ENCODE assay signal across 1 cellular context in the genomic region with DNA sequence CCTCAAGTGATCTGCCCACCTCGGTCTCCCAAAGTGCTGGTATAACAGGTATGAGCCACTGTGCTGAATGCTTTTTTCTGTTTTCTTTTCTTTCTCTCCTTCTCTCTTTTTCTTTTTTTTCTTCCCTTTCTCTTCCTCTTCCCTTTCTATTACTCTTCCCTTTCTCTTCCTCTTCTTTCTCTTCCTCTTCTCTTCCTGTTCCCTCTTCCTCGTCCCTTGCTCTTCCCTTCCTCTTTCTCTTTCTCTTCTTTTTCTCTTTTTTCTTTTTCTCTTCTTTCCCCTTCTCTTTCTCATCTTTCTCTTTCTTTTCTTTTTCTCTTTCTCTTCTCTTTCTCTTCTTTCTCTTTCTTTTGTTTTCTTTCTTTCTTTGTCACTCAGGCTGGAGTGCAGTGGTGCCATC.
A peak's percentile ranks its signal among the peaks of the same experiment; 100 is the strongest.
TF ChIP-seq lines count a peak whose summit lies in the region.

No MANE protein-coding gene starts in this region.

TF ChIP-seq in K562, 482 proteins besides CTCF, POLR2A, EP300 and RAD21 (continued from another document):
- TF ChIP-seq, protein P1, sequence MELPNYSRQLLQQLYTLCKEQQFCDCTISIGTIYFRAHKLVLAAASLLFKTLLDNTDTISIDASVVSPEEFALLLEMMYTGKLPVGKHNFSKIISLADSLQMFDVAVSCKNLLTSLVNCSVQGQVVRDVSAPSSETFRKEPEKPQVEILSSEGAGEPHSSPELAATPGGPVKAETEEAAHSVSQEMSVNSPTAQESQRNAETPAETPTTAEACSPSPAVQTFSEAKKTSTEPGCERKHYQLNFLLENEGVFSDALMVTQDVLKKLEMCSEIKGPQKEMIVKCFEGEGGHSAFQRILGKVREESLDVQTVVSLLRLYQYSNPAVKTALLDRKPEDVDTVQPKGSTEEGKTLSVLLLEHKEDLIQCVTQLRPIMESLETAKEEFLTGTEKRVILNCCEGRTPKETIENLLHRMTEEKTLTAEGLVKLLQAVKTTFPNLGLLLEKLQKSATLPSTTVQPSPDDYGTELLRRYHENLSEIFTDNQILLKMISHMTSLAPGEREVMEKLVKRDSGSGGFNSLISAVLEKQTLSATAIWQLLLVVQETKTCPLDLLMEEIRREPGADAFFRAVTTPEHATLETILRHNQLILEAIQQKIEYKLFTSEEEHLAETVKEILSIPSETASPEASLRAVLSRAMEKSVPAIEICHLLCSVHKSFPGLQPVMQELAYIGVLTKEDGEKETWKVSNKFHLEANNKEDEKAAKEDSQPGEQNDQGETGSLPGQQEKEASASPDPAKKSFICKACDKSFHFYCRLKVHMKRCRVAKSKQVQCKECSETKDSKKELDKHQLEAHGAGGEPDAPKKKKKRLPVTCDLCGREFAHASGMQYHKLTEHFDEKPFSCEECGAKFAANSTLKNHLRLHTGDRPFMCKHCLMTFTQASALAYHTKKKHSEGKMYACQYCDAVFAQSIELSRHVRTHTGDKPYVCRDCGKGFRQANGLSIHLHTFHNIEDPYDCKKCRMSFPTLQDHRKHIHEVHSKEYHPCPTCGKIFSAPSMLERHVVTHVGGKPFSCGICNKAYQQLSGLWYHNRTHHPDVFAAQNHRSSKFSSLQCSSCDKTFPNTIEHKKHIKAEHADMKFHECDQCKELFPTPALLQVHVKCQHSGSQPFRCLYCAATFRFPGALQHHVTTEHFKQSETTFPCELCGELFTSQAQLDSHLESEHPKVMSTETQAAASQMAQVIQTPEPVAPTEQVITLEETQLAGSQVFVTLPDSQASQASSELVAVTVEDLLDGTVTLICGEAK (IDR thresholded peaks at IDR 0.05) = peak; percentile 23; the same call in 1 of the 2 replicates
- TF ChIP-seq, protein P1 (CRISPR knock-in tag; IDR thresholded peaks at IDR 0.05) = no peak
- TF ChIP-seq BDP1 (IDR thresholded peaks at IDR 0.05; ENCODE audit: insufficient read depth, insufficient read length) (no peak), MTA1 (IDR thresholded peaks at IDR 0.05; ENCODE audit: borderline replicate concordance) (peak; percentile 12; the same call in 1 of the 2 replicates), FOSL1 (tag; conservative IDR thresholded peaks at IDR 0.05) (no peak)
- TF ChIP-seq, protein P2, sequence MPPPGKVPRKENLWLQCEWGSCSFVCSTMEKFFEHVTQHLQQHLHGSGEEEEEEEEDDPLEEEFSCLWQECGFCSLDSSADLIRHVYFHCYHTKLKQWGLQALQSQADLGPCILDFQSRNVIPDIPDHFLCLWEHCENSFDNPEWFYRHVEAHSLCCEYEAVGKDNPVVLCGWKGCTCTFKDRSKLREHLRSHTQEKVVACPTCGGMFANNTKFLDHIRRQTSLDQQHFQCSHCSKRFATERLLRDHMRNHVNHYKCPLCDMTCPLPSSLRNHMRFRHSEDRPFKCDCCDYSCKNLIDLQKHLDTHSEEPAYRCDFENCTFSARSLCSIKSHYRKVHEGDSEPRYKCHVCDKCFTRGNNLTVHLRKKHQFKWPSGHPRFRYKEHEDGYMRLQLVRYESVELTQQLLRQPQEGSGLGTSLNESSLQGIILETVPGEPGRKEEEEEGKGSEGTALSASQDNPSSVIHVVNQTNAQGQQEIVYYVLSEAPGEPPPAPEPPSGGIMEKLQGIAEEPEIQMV (tag; conservative IDR thresholded peaks at IDR 0.05; ENCODE audit: low read depth) = 0 out of 2 replicates have a peak, but pooled peaks have one; percentile 37
- TF ChIP-seq, protein P3, sequence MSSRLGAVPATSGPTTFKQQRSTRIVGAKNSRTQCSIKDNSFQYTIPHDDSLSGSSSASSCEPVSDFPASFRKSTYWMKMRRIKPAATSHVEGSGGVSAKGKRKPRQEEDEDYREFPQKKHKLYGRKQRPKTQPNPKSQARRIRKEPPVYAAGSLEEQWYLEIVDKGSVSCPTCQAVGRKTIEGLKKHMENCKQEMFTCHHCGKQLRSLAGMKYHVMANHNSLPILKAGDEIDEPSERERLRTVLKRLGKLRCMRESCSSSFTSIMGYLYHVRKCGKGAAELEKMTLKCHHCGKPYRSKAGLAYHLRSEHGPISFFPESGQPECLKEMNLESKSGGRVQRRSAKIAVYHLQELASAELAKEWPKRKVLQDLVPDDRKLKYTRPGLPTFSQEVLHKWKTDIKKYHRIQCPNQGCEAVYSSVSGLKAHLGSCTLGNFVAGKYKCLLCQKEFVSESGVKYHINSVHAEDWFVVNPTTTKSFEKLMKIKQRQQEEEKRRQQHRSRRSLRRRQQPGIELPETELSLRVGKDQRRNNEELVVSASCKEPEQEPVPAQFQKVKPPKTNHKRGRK (tag; IDR thresholded peaks at IDR 0.05) = peak; percentile 97
- TF ChIP-seq, protein P4, sequence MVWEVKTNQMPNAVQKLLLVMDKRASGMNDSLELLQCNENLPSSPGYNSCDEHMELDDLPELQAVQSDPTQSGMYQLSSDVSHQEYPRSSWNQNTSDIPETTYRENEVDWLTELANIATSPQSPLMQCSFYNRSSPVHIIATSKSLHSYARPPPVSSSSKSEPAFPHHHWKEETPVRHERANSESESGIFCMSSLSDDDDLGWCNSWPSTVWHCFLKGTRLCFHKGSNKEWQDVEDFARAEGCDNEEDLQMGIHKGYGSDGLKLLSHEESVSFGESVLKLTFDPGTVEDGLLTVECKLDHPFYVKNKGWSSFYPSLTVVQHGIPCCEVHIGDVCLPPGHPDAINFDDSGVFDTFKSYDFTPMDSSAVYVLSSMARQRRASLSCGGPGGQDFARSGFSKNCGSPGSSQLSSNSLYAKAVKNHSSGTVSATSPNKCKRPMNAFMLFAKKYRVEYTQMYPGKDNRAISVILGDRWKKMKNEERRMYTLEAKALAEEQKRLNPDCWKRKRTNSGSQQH (CRISPR knock-in tag; IDR thresholded peaks at IDR 0.05) = 0 out of 2 replicates have a peak, but pooled peaks have one; percentile 28
- TF ChIP-seq, protein P5, sequence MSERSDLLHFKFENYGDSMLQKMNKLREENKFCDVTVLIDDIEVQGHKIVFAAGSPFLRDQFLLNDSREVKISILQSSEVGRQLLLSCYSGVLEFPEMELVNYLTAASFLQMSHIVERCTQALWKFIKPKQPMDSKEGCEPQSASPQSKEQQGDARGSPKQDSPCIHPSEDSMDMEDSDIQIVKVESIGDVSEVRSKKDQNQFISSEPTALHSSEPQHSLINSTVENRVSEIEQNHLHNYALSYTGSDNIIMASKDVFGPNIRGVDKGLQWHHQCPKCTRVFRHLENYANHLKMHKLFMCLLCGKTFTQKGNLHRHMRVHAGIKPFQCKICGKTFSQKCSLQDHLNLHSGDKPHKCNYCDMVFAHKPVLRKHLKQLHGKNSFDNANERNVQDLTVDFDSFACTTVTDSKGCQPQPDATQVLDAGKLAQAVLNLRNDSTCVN (CRISPR knock-in tag; IDR thresholded peaks at IDR 0.05) = 0 out of 2 replicates have a peak, but pooled peaks have one; percentile 44
